ENCODE assay signal across 1 cellular context in genomic region chr9:104974053-104974983, GRCh38.
TF ChIP-seq lines count a peak whose summit lies in the region.

No MANE protein-coding gene starts in this region.

TF ChIP-seq in IMR-90, 13 proteins besides CTCF, POLR2A, EP300 and RAD21:
- TF ChIP-seq CHD1 (IDR thresholded peaks at IDR 0.05; ENCODE audit: low read depth, low read length) (no peak), BHLHE40 (IDR thresholded peaks at IDR 0.05; ENCODE audit: low read depth, low read length) (no peak)
